8 cellular contexts compared by ENCODE assay signal in genomic region chr14:49766839-49767238, GRCh38. TPM values are rescaled to one million over a fixed set of nuclear protein-coding genes. Genes with fewer than 3 reads are reported as not detected.
DNase-seq lines count a peak whose midpoint lies in the region; ATAC-seq and TF ChIP-seq lines count a peak whose summit lies in the region.

No MANE protein-coding gene starts in this region.

- no peaks in the 10 kb centered on the region for H3K36me3 ChIP-seq in muscle layer of colon (ENCODE audit: insufficient read depth, low read length)

- H3K27ac ChIP-seq in CD4-positive, alpha-beta T cell (ENCODE audit: low read depth, low read length), result peak overlapping the region; percentile 95
- peak overlapping the region; percentile 99 for H3K27ac ChIP-seq in muscle layer of colon (ENCODE audit: low read depth, low read length)

- H3K9ac ChIP-seq in muscle layer of colon (ENCODE audit: low read length), result peak overlapping the region; percentile 74

- H3K4me1 Mint-ChIP-seq in CD4-positive, alpha-beta T cell (ENCODE audit: low read depth), result peaks cover 44% of the 10 kb centered on the region
- H3K4me1 Mint-ChIP-seq in chondrocyte (ENCODE audit: low read depth), result peaks cover 43% of the 10 kb centered on the region

- POLR2A ChIA-PET in CD4-positive, alpha-beta T cell (lab: Charles Lee), result interaction anchor here (0.6 to 6.0 kb wide), 31 partner anchors 10 to 1063 kb away, joined by 3 to 142 read pairs (median 6); partner anchors contain the start of genes DNAAF2, KLHDC1, LRR1 and MGAT2

- H3K27ac Mint-ChIP-seq in CD4-positive, alpha-beta T cell, result peak overlapping the region; percentile 99
- peak overlapping the region; percentile 99 for H3K27ac Mint-ChIP-seq in chondrocyte (ENCODE audit: unreplicated experiment)

- no peaks in the 10 kb centered on the region for H3K27me3 Mint-ChIP-seq in CD4-positive, alpha-beta T cell
- no peaks in the 10 kb centered on the region for H3K27me3 Mint-ChIP-seq in chondrocyte (ENCODE audit: low read depth)

- peak overlapping the region; percentile 91 to 94 for H3K4me3 ChIP-seq in muscle layer of colon (ENCODE audit: low read depth in 1 of 2, low read length in 2 of 2)

- intact Hi-C loops in CD4-positive, alpha-beta T cell (cut with DNase I, micrococcal nuclease), result loop anchor here (1.0 to 10.0 kb wide), 8 partner anchors 72 to 1888 kb away; partner anchors contain the start of genes FRMD6 (in 1 of the 2), KLHDC1 (in 1 of the 2), LRR1 (in 1 of the 2) and MGAT2 (in 1 of the 2)

- ATAC-seq in CD4-positive, alpha-beta T cell (ENCODE audit: poor library complexity), result no peak
- no peak for ATAC-seq in GM21423 (IDR thresholded peaks at IDR 0.05; ENCODE audit: unreplicated experiment)
- no peak for ATAC-seq in HG02885 (IDR thresholded peaks at IDR 0.05; ENCODE audit: poor library complexity, unreplicated experiment)
- ATAC-seq in GM21528 (IDR thresholded peaks at IDR 0.05; ENCODE audit: low FRiP score, unreplicated experiment), result no peak

- peaks cover 28% of the 10 kb centered on the region for H3K4me1 ChIP-seq in muscle layer of colon (ENCODE audit: insufficient read depth, low read length)

- H3K27me3 ChIP-seq in CD4-positive, alpha-beta T cell (ENCODE audit: control insufficient read depth, insufficient read depth, low read length), result no peaks in the 10 kb centered on the region
- H3K27me3 ChIP-seq in muscle layer of colon (ENCODE audit: control insufficient read depth in 1 of 2, insufficient read depth in 2 of 2, low read length in 2 of 2), result no peaks in the 10 kb centered on the region

- DNase-seq in CD4-positive, alpha-beta T cell, result no peak
- DNase-seq in NAMALWA (ENCODE audit: low spot score) (peak; percentile 4), chondrocyte (ENCODE audit: low spot score) (no peak), HuH-7 (ENCODE audit: low spot score) (no peak)

- H3K9me3 Mint-ChIP-seq in CD4-positive, alpha-beta T cell, result no peaks in the 10 kb centered on the region
- H3K9me3 Mint-ChIP-seq in chondrocyte (ENCODE audit: low read depth), result no peaks in the 10 kb centered on the region

- CTCF ChIA-PET in CD4-positive, alpha-beta T cell (lab: Charles Lee), result interaction anchor here (0.8 to 4.7 kb wide), 8 partner anchors 96 to 180 kb away, joined by 3 to 56 read pairs (median 6); partner anchors contain the start of genes DNAAF2, LRR1, MGAT2 and RPL36AL

- no peak for TF ChIP-seq CTCF in CD4-positive, alpha-beta T cell (IDR thresholded peaks at IDR 0.05)
- no peak for TF ChIP-seq CTCF in chondrocyte (IDR thresholded peaks at IDR 0.05)

- peaks cover 34% of the 10 kb centered on the region for H3K36me3 Mint-ChIP-seq in CD4-positive, alpha-beta T cell (ENCODE audit: low read depth)
- peaks cover 2% of the 10 kb centered on the region for H3K36me3 Mint-ChIP-seq in chondrocyte (ENCODE audit: low read depth)

- peak overlapping the region; percentile 93 for H3K4me3 Mint-ChIP-seq in CD4-positive, alpha-beta T cell
- H3K4me3 Mint-ChIP-seq in chondrocyte (ENCODE audit: unreplicated experiment), result peak overlapping the region; percentile 88

- H3K9me3 ChIP-seq in CD4-positive, alpha-beta T cell (ENCODE audit: control insufficient read depth, low read length), result no peaks in the 10 kb centered on the region
- H3K9me3 ChIP-seq in muscle layer of colon (ENCODE audit: low read length), result no peaks in the 10 kb centered on the region

RNA-seq across cellular contexts. Expression of gene KLHDC2, which starts 1.1 kb away (rescaled TPM):
- total RNA-seq in CD4-positive, alpha-beta T cell, result 100 to 1,000 TPM; 142 to 143 TPM
- total RNA-seq in chondrocyte, result 46.4 to 58.6 TPM (median 49.0 TPM) in 3 replicates
